In genomic region chr3:126472277-126473006, GRCh38 we compare ENCODE assay signal across 8 cellular contexts. TPM values are rescaled to one million over a fixed set of nuclear protein-coding genes. Genes with fewer than 3 reads are reported as not detected.
A peak's percentile ranks its signal among the peaks of the same experiment; 100 is the strongest.
DNase-seq lines count a peak whose midpoint lies in the region; ATAC-seq and TF ChIP-seq lines count a peak whose summit lies in the region.

No MANE protein-coding gene starts in this region.

- TF ChIP-seq CTCF in HFFc6 (IDR thresholded peaks at IDR 0.05) (no peak), OCI-LY7 (conservative IDR thresholded peaks at IDR 0.05; ENCODE audit: low read length) (no peak), GM13976 (IDR thresholded peaks at IDR 0.05; ENCODE audit: borderline replicate concordance, control extremely low read depth, extremely low read depth, insufficient read depth, missing control alignments) (no peak)

- H3K27ac Mint-ChIP-seq in HFFc6 = peak overlapping the region; percentile 42
- H3K27ac Mint-ChIP-seq in central memory CD8-positive, alpha-beta T cell (ENCODE audit: low read depth) = peak overlapping the region; percentile 56
- peak overlapping the region; percentile 67 for H3K27ac Mint-ChIP-seq in stimulated activated naive CD8-positive, alpha-beta T cell treated with anti-CD3 and anti-CD28 coated beads, Interleukin-15, Interleukin-2, amounts not matched to agents 100 ng/mL and 50 ng/mL, for 24 hours

- peaks cover 29% of the 10 kb centered on the region for H3K79me2 ChIP-seq in OCI-LY7 (ENCODE audit: insufficient read depth, low read depth, low read length)

- H3K9me3 ChIP-seq in BLaER1 treated with 17β-estradiol and CSF1 and Interleukin-3, amounts not matched to agents 10 nM and 100 nM (replicated peaks in 1 of 11) = no peaks in the 10 kb centered on the region
- no peaks in the 10 kb centered on the region for H3K9me3 ChIP-seq in OCI-LY7 (ENCODE audit: low read length)

- POLR2A ChIA-PET in OCI-LY7 (lab: Charles Lee) = no interaction called here

- H3K27me3 Mint-ChIP-seq in HFFc6 (ENCODE audit: insufficient read depth) = peaks cover 2% of the 10 kb centered on the region; the same call in 1 of the 2 replicates
- H3K27me3 Mint-ChIP-seq in central memory CD8-positive, alpha-beta T cell = no peaks in the 10 kb centered on the region
- no peaks in the 10 kb centered on the region for H3K27me3 Mint-ChIP-seq in stimulated activated naive CD8-positive, alpha-beta T cell treated with anti-CD3 and anti-CD28 coated beads, Interleukin-15, Interleukin-2, amounts not matched to agents 100 ng/mL and 50 ng/mL, for 24 hours

- no peak overlapping the region for H2AFZ ChIP-seq in OCI-LY7 (ENCODE audit: low read length)

- CTCF ChIA-PET in OCI-LY7 (lab: Charles Lee; ENCODE audit: unreplicated experiment) = no interaction called here

- peaks cover 75 to 81% (median 78%) of the 10 kb centered on the region in 11 experiments; a peak in 21 of 22 replicates for H4K20me1 ChIP-seq in BLaER1 treated with 17β-estradiol and CSF1 and Interleukin-3, amounts not matched to agents 10 nM and 100 nM
- H4K20me1 ChIP-seq in OCI-LY7 (ENCODE audit: insufficient read depth, low read length) = peaks cover 15% of the 10 kb centered on the region; the same call in 1 of the 2 replicates

- BruUV-seq in OCI-LY7 (replicated peaks; lab: Mats Ljungman, UMichigan) = no TSS peak

- H3K4me1 Mint-ChIP-seq in HFFc6 (ENCODE audit: low read depth) = peaks cover 41% of the 10 kb centered on the region
- H3K4me1 Mint-ChIP-seq in central memory CD8-positive, alpha-beta T cell = peaks cover 59% of the 10 kb centered on the region
- H3K4me1 Mint-ChIP-seq in stimulated activated naive CD8-positive, alpha-beta T cell treated with anti-CD3 and anti-CD28 coated beads, Interleukin-15, Interleukin-2, amounts not matched to agents 100 ng/mL and 50 ng/mL, for 24 hours (ENCODE audit: low read depth) = peaks cover 69% of the 10 kb centered on the region

- peak overlapping the region; percentile 85 to 100 (median 99) for H3K4me2 ChIP-seq in BLaER1 treated with 17β-estradiol and CSF1 and Interleukin-3, amounts not matched to agents 10 nM and 100 nM
- H3K4me2 ChIP-seq in OCI-LY7 (ENCODE audit: low read length) = peak overlapping the region; percentile 85

- peaks cover 38 to 56% (median 44%) of the 10 kb centered on the region in 10 experiments for H3K4me1 ChIP-seq in BLaER1 treated with 17β-estradiol and CSF1 and Interleukin-3, amounts not matched to agents 10 nM and 100 nM
- peaks cover 35% of the 10 kb centered on the region for H3K4me1 ChIP-seq in OCI-LY7 (ENCODE audit: insufficient read depth, low read length, poor library complexity, severe bottlenecking)

- in situ Hi-C loops in GM13976 (cut with MboI; ENCODE audit: low sequenced_read_pairs, unreplicated experiment) = no loop called here

- no peaks in the 10 kb centered on the region for H3K9me2 ChIP-seq in OCI-LY7 (ENCODE audit: insufficient read depth, low read length)

- no peak for ATAC-seq in central memory CD8-positive, alpha-beta T cell (replicated peaks; ENCODE audit: extremely low read depth, poor library complexity, severe bottlenecking)
- ATAC-seq in left lobe of liver (peak; percentile 42), HG02852 (IDR thresholded peaks at IDR 0.05; ENCODE audit: unreplicated experiment) (no peak)

- peak overlapping the region; percentile 95 for H3K4me3 Mint-ChIP-seq in HFFc6
- H3K4me3 Mint-ChIP-seq in central memory CD8-positive, alpha-beta T cell = peak overlapping the region; percentile 79
- H3K4me3 Mint-ChIP-seq in stimulated activated naive CD8-positive, alpha-beta T cell treated with anti-CD3 and anti-CD28 coated beads, Interleukin-15, Interleukin-2, amounts not matched to agents 100 ng/mL and 50 ng/mL, for 24 hours = peak overlapping the region; percentile 96

- intact Hi-C loops in OCI-LY7 (cut with micrococcal nuclease; ENCODE audit: unreplicated experiment) = loop anchor here (10.0 kb wide), 1 partner anchor 188 kb away; no protein-coding TSS in a partner anchor

- H3K36me3 Mint-ChIP-seq in HFFc6 (ENCODE audit: low read depth) = peaks cover 40% of the 10 kb centered on the region
- peaks cover 46% of the 10 kb centered on the region for H3K36me3 Mint-ChIP-seq in central memory CD8-positive, alpha-beta T cell (ENCODE audit: insufficient read depth)
- H3K36me3 Mint-ChIP-seq in stimulated activated naive CD8-positive, alpha-beta T cell treated with anti-CD3 and anti-CD28 coated beads, Interleukin-15, Interleukin-2, amounts not matched to agents 100 ng/mL and 50 ng/mL, for 24 hours (ENCODE audit: low read depth) = peaks cover 58% of the 10 kb centered on the region

- H3K9me3 Mint-ChIP-seq in HFFc6 = no peaks in the 10 kb centered on the region
- no peaks in the 10 kb centered on the region for H3K9me3 Mint-ChIP-seq in central memory CD8-positive, alpha-beta T cell
- H3K9me3 Mint-ChIP-seq in stimulated activated naive CD8-positive, alpha-beta T cell treated with anti-CD3 and anti-CD28 coated beads, Interleukin-15, Interleukin-2, amounts not matched to agents 100 ng/mL and 50 ng/mL, for 24 hours = no peaks in the 10 kb centered on the region

- no peaks in the 10 kb centered on the region for H3K27me3 ChIP-seq in BLaER1 treated with 17β-estradiol and CSF1 and Interleukin-3, amounts not matched to agents 10 nM and 100 nM

- peak overlapping the region in 8 of 11 experiments; percentile 43 to 99 (median 98); a peak in 17 of 22 replicates for H3K9ac ChIP-seq in BLaER1 treated with 17β-estradiol and CSF1 and Interleukin-3, amounts not matched to agents 10 nM and 100 nM

- H3K36me3 ChIP-seq in BLaER1 treated with 17β-estradiol and CSF1 and Interleukin-3, amounts not matched to agents 10 nM and 100 nM = peaks cover 46 to 58% (median 47%) of the 10 kb centered on the region in 11 experiments
- H3K36me3 ChIP-seq in OCI-LY7 (ENCODE audit: insufficient read depth, low read length) = peaks cover 55% of the 10 kb centered on the region

- peak overlapping the region in 10 of 11 experiments; percentile 41 to 98 (median 58); a peak in 20 of 22 replicates for H3K27ac ChIP-seq in BLaER1 treated with 17β-estradiol and CSF1 and Interleukin-3, amounts not matched to agents 10 nM and 100 nM
- no peak overlapping the region for H3K27ac ChIP-seq in OCI-LY7 (ENCODE audit: low read depth, low read length, poor library complexity, severe bottlenecking)

- peak overlapping the region in 8 of 10 experiments; percentile 86 to 99 (median 94); a peak in 15 of 20 replicates for H3K4me3 ChIP-seq in BLaER1 treated with 17β-estradiol and CSF1 and Interleukin-3, amounts not matched to agents 10 nM and 100 nM
- peak overlapping the region; percentile 76 for H3K4me3 ChIP-seq in OCI-LY7 (ENCODE audit: low read depth, low read length, poor library complexity, severe bottlenecking)

- peak; percentile 75 for DNase-seq in HFFc6
- DNase-seq in OCI-LY7 (ENCODE audit: low spot score) = peak; percentile 15
- no peak for DNase-seq in central memory CD8-positive, alpha-beta T cell (ENCODE audit: low spot score in 2 of 2)
- peak; percentile 85 for DNase-seq in left lobe of liver (ENCODE audit: low spot score)
- DNase-seq in GM13976 (ENCODE audit: low spot score) = no peak

RNA-seq across cellular contexts. Expression of gene ZXDC, which starts 3.2 kb away (rescaled TPM):
- 10 to 100 TPM; 11.7 to 14.2 (median 13.5) TPM for total RNA-seq in HFFc6 (2021; fragmentation: NEBNext Ultra II Directional; extraction: Animal tissue kit (Norgen Biotek cat#: 25700))
- total RNA-seq in OCI-LY7 (2014; rRNA removed; shearing (Covaris generic)) = 26.6 and 34.9 TPM in 2 replicates
- total RNA-seq in OCI-LY7 (2022) (32.2 and 38.6 TPM in 2 replicates), left lobe of liver (21.5 TPM)

RNA-seq across cellular contexts. Expression of gene UROC1, which starts 45.1 kb away (rescaled TPM):
- not detected for total RNA-seq in HFFc6 (2021; fragmentation: NEBNext Ultra II Directional; extraction: Animal tissue kit (Norgen Biotek cat#: 25700))
- 0.09 TPM in 1 of 2 replicates, not detected in the other for total RNA-seq in OCI-LY7 (2014; rRNA removed; shearing (Covaris generic))
- total RNA-seq in OCI-LY7 (2022) (not detected in 2 replicates), left lobe of liver (112 TPM)

RNA-seq across cellular contexts. Expression of gene CHST13, which starts 51.5 kb away (rescaled TPM):
- total RNA-seq in HFFc6 (2021; fragmentation: NEBNext Ultra II Directional; extraction: Animal tissue kit (Norgen Biotek cat#: 25700)) = not detected
- total RNA-seq in OCI-LY7 (2014; rRNA removed; shearing (Covaris generic)) = not detected in 2 replicates
- total RNA-seq in OCI-LY7 (2022) = not detected in 2 replicates
- total RNA-seq in left lobe of liver = 43.8 TPM

Comparison
In these comparisons a context has a peak if more than half of its experiments do, and no peak if none do; other contexts are left out.
1. DNase-seq: peak in HFFc6 (single experiment), OCI-LY7 (single experiment) and left lobe of liver (single experiment); none in central memory CD8-positive, alpha-beta T cell (0 of 2) and GM13976 (single experiment).
2. RNA of gene UROC1, which starts 45.1 kb away (total RNA-seq): 112 TPM in left lobe of liver (single experiment); 0.09 TPM in OCI-LY7 and not detected in HFFc6; every median in the first group is over 100 times any median in the second.
3. RNA of gene CHST13, which starts 51.5 kb away (total RNA-seq): 43.8 TPM in left lobe of liver (single experiment); not detected in HFFc6 and not detected in OCI-LY7; every median in the first group is over 10 times any median in the second.
4. Peak in every context shown above with its lines, with median percentiles within 50 percentile points of each other: H3K27ac Mint-ChIP-seq and H3K4me3 Mint-ChIP-seq.